Comparison of ENCODE assay signal across 10 cellular contexts in genomic region chr5:102231693-102232619, GRCh38.
A peak's percentile ranks its signal among the peaks of the same experiment; 100 is the strongest.
DNase-seq lines count a peak whose midpoint lies in the region; ATAC-seq and TF ChIP-seq lines count a peak whose summit lies in the region.
"Had no signal": no experiment of that assay in that cellular context is flagged by ENCODE, and none has a peak within 500 bp of the region (broad histone marks: within the 10 kb centered on the region; RNA-seq: fewer than 3 reads in every experiment).

No MANE protein-coding gene starts in this region.

- DNase-seq in WTC11 (ENCODE audit: low spot score) (no peak), DMS53 treated with DMSO at 0.1 percent for 48 hours (lab: John Stamatoyannopoulos, UW; ENCODE audit: unreplicated experiment) (no peak), amygdala (lab: John Stamatoyannopoulos, UW) (no peak), NCI-H1930 (lab: John Stamatoyannopoulos, UW) (no peak), T1000 (lab: John Stamatoyannopoulos, UW) (no peak)
- DNase-seq: CD8-positive, alpha-beta memory T cell; Peyer's patch had no signal

- no peak for TF ChIP-seq CTCF in WTC11 (IDR thresholded peaks at IDR 0.05)

- CTCF ChIA-PET in WTC11 (lab: Charles Lee), result interaction anchor here (1.3 kb wide), 1 partner anchor 64 kb away, joined by 5 read pairs; the partner anchor contains the start of gene SLCO4C1

- peak; percentile 92 for ATAC-seq in GM18502 (IDR thresholded peaks at IDR 0.05; ENCODE audit: poor library complexity, unreplicated experiment)
- peak; percentile 69 for ATAC-seq in GM19455 (IDR thresholded peaks at IDR 0.05; ENCODE audit: unreplicated experiment)
- peak; percentile 76 for ATAC-seq in HG03025 (IDR thresholded peaks at IDR 0.05; ENCODE audit: low FRiP score, unreplicated experiment)
- ATAC-seq in WTC11, result peak; percentile 24

- H3K27me3 Mint-ChIP-seq in WTC11 (ENCODE audit: low read depth), result no peaks in the 10 kb centered on the region

- H3K4me3 Mint-ChIP-seq in WTC11, result no peak overlapping the region
- H3K4me3 Mint-ChIP-seq: CD8-positive, alpha-beta memory T cell had no signal

- no peaks in the 10 kb centered on the region for H3K36me3 Mint-ChIP-seq in WTC11

- H3K4me1 Mint-ChIP-seq in WTC11, result peaks cover 13% of the 10 kb centered on the region

- POLR2A ChIA-PET in WTC11 (lab: Charles Lee), result no interaction called here

- no peak overlapping the region for H3K27ac Mint-ChIP-seq in WTC11
- H3K27ac Mint-ChIP-seq: CD8-positive, alpha-beta memory T cell had no signal

- no peaks in the 10 kb centered on the region for H3K9me3 Mint-ChIP-seq in WTC11
- H3K9me3 Mint-ChIP-seq: CD8-positive, alpha-beta memory T cell had no signal

TF ChIP-seq in WTC11, 78 proteins besides CTCF, POLR2A, EP300 and RAD21:
- TF ChIP-seq NR3C1 (CRISPR knock-in tag; conservative IDR thresholded peaks at IDR 0.05; ENCODE audit: low read depth), result no peak
- no peak for TF ChIP-seq ERG (CRISPR knock-in tag; IDR thresholded peaks at IDR 0.05)
- TF ChIP-seq ZMAT4 (CRISPR knock-in tag; IDR thresholded peaks at IDR 0.05), result no peak
- TF ChIP-seq PRRX2 (CRISPR knock-in tag; IDR thresholded peaks at IDR 0.05), result no peak
- TF ChIP-seq RORB (CRISPR knock-in tag; IDR thresholded peaks at IDR 0.05), result no peak
- TF ChIP-seq, protein P1, sequence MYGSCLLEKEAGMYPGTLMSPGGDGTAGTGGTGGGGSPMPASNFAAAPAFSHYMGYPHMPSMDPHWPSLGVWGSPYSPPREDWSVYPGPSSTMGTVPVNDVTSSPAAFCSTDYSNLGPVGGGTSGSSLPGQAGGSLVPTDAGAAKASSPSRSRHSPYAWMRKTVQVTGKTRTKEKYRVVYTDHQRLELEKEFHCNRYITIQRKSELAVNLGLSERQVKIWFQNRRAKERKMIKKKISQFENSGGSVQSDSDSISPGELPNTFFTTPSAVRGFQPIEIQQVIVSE (CRISPR knock-in tag; IDR thresholded peaks at IDR 0.05; ENCODE audit: borderline replicate concordance), result no peak
- TF ChIP-seq TCF7 (CRISPR knock-in tag; IDR thresholded peaks at IDR 0.05; ENCODE audit: low read depth), result no peak

Comparison
In these comparisons a context has a peak if more than half of its experiments do, and no peak if none do; other contexts are left out.
1. ATAC-seq: peak in every context shown above with its lines; median percentile 92 in GM18502; 76 in HG03025; 69 in GM19455; 24 in WTC11.